ENCODE assay signal across 25 cellular contexts in the genomic region with DNA sequence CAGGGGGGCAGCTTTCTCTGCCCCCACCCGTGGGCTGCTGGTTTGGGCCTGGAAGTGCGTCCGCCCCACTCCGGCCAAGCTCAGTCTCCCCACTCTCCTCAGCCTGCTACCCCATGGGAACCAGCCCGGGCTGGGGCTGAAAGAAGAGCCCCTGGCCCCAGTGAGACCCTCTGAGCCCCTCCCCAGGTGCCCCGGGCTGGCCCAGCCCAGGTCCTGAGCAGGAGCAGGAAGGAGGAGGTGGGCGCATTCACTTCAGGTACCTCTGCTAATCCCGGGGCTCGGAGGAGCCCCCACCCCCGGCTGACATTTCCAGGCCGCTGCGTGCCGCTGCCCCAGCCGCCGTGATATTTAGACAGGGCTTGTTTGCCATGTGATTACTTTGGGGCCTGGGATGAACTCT. TPM values are rescaled to one million over a fixed set of nuclear protein-coding genes. Genes with fewer than 3 reads are reported as not detected.
"Had no signal": no experiment of that assay in that cellular context is flagged by ENCODE, and none has a peak within 500 bp of the region (broad histone marks: within the 10 kb centered on the region; RNA-seq: fewer than 3 reads in every experiment).

No MANE protein-coding gene starts in this region.

- H3K79me2 ChIP-seq: hepatocyte had no signal

- ATAC-seq: effector memory CD8-positive, alpha-beta T cell; left colon; naive thymus-derived CD4-positive, alpha-beta T cell had no signal

- H3K4me3 ChIP-seq: esophagus squamous epithelium, hepatocyte, sigmoid colon, skin epidermis, stomach, thoracic aorta, transverse colon had no signal

- H3K36me3 ChIP-seq: esophagus squamous epithelium, sigmoid colon, stomach, thoracic aorta, transverse colon had no signal

- DNase-seq: effector memory CD8-positive, alpha-beta T cell; esophagus squamous epithelium; foreskin melanocyte; head of caudate nucleus; left colon; naive thymus-derived CD4-positive, alpha-beta T cell; posterior cingulate gyrus; sigmoid colon; stimulated activated naive CD4-positive, alpha-beta T cell; stomach; substantia nigra; transverse colon had no signal

- H3K9me3 ChIP-seq: esophagus squamous epithelium, sigmoid colon, stomach, thoracic aorta, transverse colon had no signal

- H3K27ac ChIP-seq: esophagus squamous epithelium, hepatocyte, sigmoid colon, skin epidermis, stomach, thoracic aorta, transverse colon had no signal

- H2AFZ ChIP-seq: hepatocyte had no signal

- H3K27me3 ChIP-seq: hepatocyte had no signal

- H3K4me2 ChIP-seq: hepatocyte had no signal

- H3K4me1 ChIP-seq: sigmoid colon, transverse colon had no signal

RNA-seq across cellular contexts. Expression of a gene that starts 8.7 kb away (rescaled TPM):
- total RNA-seq: kidney epithelial cell; left colon; liver; mesenteric fat pad; mononuclear cell; naive thymus-derived CD4-positive, alpha-beta T cell; pulmonary artery endothelial cell; sigmoid colon; stomach; thoracic aorta; transverse colon had no signal
- polyA plus RNA-seq: naive thymus-derived CD4-positive, alpha-beta T cell had no signal

RNA-seq across cellular contexts. Expression of a gene that starts 19.3 kb away (rescaled TPM):
- total RNA-seq: epithelial cell of proximal tubule; esophagus squamous epithelium; hepatocyte; kidney epithelial cell; lung microvascular endothelial cell; mononuclear cell; naive thymus-derived CD4-positive, alpha-beta T cell; osteocyte; pulmonary artery endothelial cell; sigmoid colon; stomach; thoracic aorta; transverse colon; ureter had no signal
- polyA plus RNA-seq: hepatocyte; naive thymus-derived CD4-positive, alpha-beta T cell; neural cell had no signal

RNA-seq across cellular contexts. Expression of a gene that starts 41.2 kb away (rescaled TPM):
- total RNA-seq: mononuclear cell had no signal
- polyA plus RNA-seq: naive thymus-derived CD4-positive, alpha-beta T cell; neural cell had no signal
